Comparison of ENCODE assay signal across 30 cellular contexts in the genomic region with DNA sequence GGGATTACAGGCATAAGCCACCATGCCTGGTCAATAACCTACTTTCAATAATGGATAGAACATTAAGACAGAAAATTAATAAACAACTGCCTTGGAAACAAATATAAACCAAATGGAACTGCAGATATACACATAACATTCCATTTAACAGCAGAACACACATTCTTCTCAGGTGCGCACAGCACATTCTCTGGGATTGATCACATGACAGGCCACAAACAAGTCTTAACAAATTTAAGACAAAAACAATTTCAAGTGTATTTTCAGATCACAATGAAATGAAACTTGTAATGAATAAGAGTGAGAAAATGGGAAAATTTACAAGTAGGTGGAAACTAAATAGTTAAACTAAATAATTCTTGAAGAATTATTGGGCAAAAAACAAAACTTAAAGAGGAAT.
"Had no signal": no experiment of that assay in that cellular context is flagged by ENCODE, and none has a peak within 500 bp of the region (broad histone marks: within the 10 kb centered on the region; RNA-seq: fewer than 3 reads in every experiment).

No MANE protein-coding gene starts in this region.

- H3K36me3 ChIP-seq: ascending aorta, brain microvascular endothelial cell, breast epithelium, cardiac muscle cell had no signal

- H3K27ac ChIP-seq: ascending aorta, breast epithelium, cardiac muscle cell, VCaP had no signal

- H3K4me3 ChIP-seq: breast epithelium, cardiac muscle cell had no signal

- H3K9me3 ChIP-seq: breast epithelium had no signal

- DNase-seq: activated B cell treated with CpG ODN at 0.5 μM for 24 hours; activated CD4-positive, alpha-beta memory T cell treated with anti-CD3 and anti-CD28 coated beads for 36 hours; activated CD4-positive, alpha-beta T cell treated with anti-CD3 and anti-CD28 coated beads for 4 hours; activated CD4-positive, alpha-beta T cell treated with anti-CD3 and anti-CD28 coated beads, Interleukin-2, amount 10 ng/mL, durations not matched to agents 24 days and 14 days; activated CD4-positive, alpha-beta T cell treated with anti-CD3 and anti-CD28 coated beads, Interleukin-2, amount 50 U/mL, for 1 hour; activated CD4-positive, alpha-beta T cell treated with anti-CD3 and anti-CD28 coated beads, Interleukin-2, amount 50 U/mL, for 4 hours; activated CD4-positive, CD25-positive, alpha-beta regulatory T cell treated with anti-CD3 and anti-CD28 coated beads, Interleukin-2, amount 50 U/mL, for 72 hours; activated CD8-positive, alpha-beta memory T cell treated with anti-CD3 and anti-CD28 coated beads, Interleukin-2, amount 50 U/mL, for 48 hours; activated CD8-positive, alpha-beta T cell treated with anti-CD3 and anti-CD28 coated beads for 36 hours; activated effector memory CD4-positive, alpha-beta T cell treated with Interleukin-2 at 50 U/mL for 16 hours; activated gamma-delta T cell; activated naive CD4-positive, alpha-beta T cell treated with anti-CD3 and anti-CD28 coated beads, Interleukin-2, amount 10 ng/mL, durations not matched to agents 7 days and 5 days; activated naive CD4-positive, alpha-beta T cell treated with Interleukin-2 at 50 U/mL for 16 hours; activated naive CD8-positive, alpha-beta T cell treated with anti-CD3 and anti-CD28 coated beads, Interleukin-2, amount 10 ng/mL, durations not matched to agents 7 days and 5 days; activated naive CD8-positive, alpha-beta T cell treated with anti-CD3 and anti-CD28 coated beads, Interleukin-2, amount 50 U/mL, for 24 hours; activated T-cell treated with anti-CD3 and anti-CD28 coated beads, Interleukin-2, amount 50 U/mL, for 24 hours; activated T-cell treated with anti-CD3 and anti-CD28 coated beads, Interleukin-2, amount 50 U/mL, for 48 hours; amygdala; anterior cingulate cortex; caudate nucleus; cerebellar nuclear complex; T-helper 1 cell; T-helper 2 cell; T-helper 9 cell had no signal

- H3K27me3 ChIP-seq: ascending aorta, brain microvascular endothelial cell, breast epithelium, cardiac muscle cell had no signal

- FAIRE-seq: TTC549 had no signal

- ATAC-seq: activated CD8-positive, alpha-beta T cell treated with anti-CD3 and anti-CD28 coated beads for 36 hours; activated naive CD8-positive, alpha-beta T cell treated with anti-CD3 and anti-CD28 coated beads, Interleukin-2, amount 50 U/mL, for 24 hours had no signal

- H3K4me1 ChIP-seq: ascending aorta, breast epithelium had no signal
